ENCODE assay signal across 1 cellular context in the genomic region with DNA sequence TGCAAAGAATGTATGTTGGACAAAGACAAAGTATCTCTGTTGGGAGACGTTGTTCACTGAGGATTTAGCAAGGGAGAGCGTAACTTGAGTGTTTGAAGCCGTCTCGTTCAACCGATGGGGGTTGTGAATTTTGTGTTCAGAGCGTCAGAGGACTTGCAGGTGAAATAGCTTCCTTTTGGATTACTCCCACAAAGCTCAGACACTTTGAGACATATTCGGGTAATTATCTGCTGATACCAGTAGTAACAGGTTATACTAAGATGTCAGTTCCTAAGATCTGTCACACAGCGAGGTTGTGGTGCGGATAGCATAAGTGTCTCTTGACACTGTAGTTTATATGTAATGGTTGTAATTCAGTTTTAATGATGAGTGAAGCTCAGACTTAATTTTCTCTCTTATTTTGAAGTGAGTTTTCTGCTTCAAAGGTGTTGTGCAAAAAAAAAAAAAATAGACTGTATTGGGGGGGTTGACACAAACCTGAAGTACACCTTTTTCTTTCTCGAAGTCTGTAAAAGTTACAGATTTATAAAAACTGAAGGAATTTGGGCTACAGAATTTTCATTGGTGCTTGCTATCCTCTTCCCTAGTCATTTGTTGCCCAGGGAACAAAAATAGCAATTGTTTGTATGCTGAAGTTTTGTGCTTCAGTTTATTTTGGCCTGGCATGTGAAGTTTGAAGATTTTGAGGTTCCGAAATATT.
TF ChIP-seq lines count a peak whose summit lies in the region.

No MANE protein-coding gene starts in this region.

TF ChIP-seq in HepG2, 621 proteins besides CTCF, POLR2A, EP300 and RAD21 (continued from another document and continues in another):
- TF ChIP-seq, protein P1, sequence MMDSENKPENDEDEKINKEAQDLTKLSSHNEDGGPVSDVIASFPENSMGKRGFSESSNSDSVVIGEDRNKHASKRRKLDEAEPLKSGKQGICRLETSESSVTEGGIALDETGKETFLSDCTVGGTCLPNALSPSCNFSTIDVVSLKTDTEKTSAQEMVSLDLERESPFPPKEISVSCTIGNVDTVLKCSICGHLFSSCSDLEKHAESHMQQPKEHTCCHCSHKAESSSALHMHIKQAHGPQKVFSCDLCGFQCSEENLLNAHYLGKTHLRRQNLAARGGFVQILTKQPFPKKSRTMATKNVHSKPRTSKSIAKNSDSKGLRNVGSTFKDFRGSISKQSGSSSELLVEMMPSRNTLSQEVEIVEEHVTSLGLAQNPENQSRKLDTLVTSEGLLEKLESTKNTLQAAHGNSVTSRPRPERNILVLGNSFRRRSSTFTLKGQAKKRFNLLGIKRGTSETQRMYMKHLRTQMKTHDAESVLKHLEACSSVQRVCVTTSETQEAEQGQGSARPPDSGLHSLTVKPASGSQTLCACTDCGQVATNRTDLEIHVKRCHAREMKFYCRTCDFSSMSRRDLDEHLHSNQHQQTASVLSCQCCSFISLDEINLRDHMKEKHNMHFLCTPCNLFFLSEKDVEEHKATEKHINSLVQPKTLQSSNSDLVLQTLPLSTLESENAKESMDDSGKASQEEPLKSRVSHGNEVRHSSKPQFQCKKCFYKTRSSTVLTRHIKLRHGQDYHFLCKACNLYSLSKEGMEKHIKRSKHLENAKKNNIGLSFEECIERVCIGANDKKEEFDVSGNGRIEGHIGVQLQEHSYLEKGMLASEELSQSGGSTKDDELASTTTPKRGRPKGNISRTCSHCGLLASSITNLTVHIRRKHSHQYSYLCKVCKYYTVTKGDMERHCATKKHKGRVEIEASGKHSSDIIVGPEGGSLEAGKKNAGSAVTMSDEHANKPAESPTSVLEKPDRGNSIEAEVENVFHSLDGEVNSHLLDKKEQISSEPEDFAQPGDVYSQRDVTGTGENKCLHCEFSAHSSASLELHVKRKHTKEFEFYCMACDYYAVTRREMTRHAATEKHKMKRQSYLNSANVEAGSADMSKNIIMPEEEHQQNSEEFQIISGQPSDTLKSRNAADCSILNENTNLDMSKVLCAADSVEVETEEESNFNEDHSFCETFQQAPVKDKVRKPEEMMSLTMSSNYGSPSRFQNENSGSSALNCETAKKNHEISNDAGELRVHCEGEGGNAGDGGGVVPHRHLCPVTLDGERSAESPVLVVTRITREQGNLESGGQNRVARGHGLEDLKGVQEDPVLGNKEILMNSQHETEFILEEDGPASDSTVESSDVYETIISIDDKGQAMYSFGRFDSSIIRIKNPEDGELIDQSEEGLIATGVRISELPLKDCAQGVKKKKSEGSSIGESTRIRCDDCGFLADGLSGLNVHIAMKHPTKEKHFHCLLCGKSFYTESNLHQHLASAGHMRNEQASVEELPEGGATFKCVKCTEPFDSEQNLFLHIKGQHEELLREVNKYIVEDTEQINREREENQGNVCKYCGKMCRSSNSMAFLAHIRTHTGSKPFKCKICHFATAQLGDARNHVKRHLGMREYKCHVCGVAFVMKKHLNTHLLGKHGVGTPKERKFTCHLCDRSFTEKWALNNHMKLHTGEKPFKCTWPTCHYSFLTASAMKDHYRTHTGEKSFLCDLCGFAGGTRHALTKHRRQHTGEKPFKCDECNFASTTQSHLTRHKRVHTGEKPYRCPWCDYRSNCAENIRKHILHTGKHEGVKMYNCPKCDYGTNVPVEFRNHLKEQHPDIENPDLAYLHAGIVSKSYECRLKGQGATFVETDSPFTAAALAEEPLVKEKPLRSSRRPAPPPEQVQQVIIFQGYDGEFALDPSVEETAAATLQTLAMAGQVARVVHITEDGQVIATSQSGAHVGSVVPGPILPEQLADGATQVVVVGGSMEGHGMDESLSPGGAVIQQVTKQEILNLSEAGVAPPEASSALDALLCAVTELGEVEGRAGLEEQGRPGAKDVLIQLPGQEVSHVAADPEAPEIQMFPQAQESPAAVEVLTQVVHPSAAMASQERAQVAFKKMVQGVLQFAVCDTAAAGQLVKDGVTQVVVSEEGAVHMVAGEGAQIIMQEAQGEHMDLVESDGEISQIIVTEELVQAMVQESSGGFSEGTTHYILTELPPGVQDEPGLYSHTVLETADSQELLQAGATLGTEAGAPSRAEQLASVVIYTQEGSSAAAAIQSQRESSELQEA (CRISPR knock-in tag; IDR thresholded peaks at IDR 0.05; ENCODE audit: not compliant biosample characterization) = no peak
- TF ChIP-seq ZNF792 (CRISPR knock-in tag; IDR thresholded peaks at IDR 0.05) (no peak), YY1 (IDR thresholded peaks at IDR 0.05; ENCODE audit: insufficient read depth, insufficient replicate concordance, low read depth, low read length) (no peak), KDM1A (CRISPR knock-in tag; IDR thresholded peaks at IDR 0.05) (no peak), ZNF530 (CRISPR knock-in tag; IDR thresholded peaks at IDR 0.05; ENCODE audit: low read depth) (no peak), ZNF552 (CRISPR knock-in tag; IDR thresholded peaks at IDR 0.05; ENCODE audit: borderline replicate concordance) (no peak), AHR (CRISPR knock-in tag; IDR thresholded peaks at IDR 0.05) (no peak), TGIF2 (CRISPR knock-in tag; IDR thresholded peaks at IDR 0.05) (peak; percentile 55; the same call in 1 of the 2 replicates), ZNF264 (CRISPR knock-in tag; IDR thresholded peaks at IDR 0.05) (no peak), ZNF205 (CRISPR knock-in tag; IDR thresholded peaks at IDR 0.05) (no peak), ZNF225 (CRISPR knock-in tag; IDR thresholded peaks at IDR 0.05) (no peak), SP2 (CRISPR knock-in tag; IDR thresholded peaks at IDR 0.05) (no peak), SALL1 (CRISPR knock-in tag; IDR thresholded peaks at IDR 0.05) (no peak), EED (CRISPR knock-in tag; IDR thresholded peaks at IDR 0.05) (no peak), FOXC1 (CRISPR knock-in tag; IDR thresholded peaks at IDR 0.05; ENCODE audit: borderline replicate concordance) (no peak; the same call in 1 of the 2 replicates), NR2F1 (CRISPR knock-in tag; IDR thresholded peaks at IDR 0.05) (peak in 1 of 2 experiments; percentile 7; a peak in 1 of 4 replicates), ZNF468 (CRISPR knock-in tag; IDR thresholded peaks at IDR 0.05) (0 out of 2 replicates have a peak, but pooled peaks have one; percentile 12), MAF1 (CRISPR knock-in tag; IDR thresholded peaks at IDR 0.05; ENCODE audit: borderline replicate concordance) (no peak), XBP1 (CRISPR knock-in tag; IDR thresholded peaks at IDR 0.05) (no peak), ZNF614 (CRISPR knock-in tag; IDR thresholded peaks at IDR 0.05; ENCODE audit: borderline replicate concordance) (no peak), CCDC6 (CRISPR knock-in tag; IDR thresholded peaks at IDR 0.05) (no peak), ZSCAN21 (CRISPR knock-in tag; IDR thresholded peaks at IDR 0.05; ENCODE audit: borderline replicate concordance) (no peak), IRF2 (CRISPR knock-in tag; IDR thresholded peaks at IDR 0.05) (no peak), HDAC6 (IDR thresholded peaks at IDR 0.05; ENCODE audit: low read depth, low read length) (no peak), ZNF678 (CRISPR knock-in tag; IDR thresholded peaks at IDR 0.05) (no peak), KDM3A (CRISPR knock-in tag; IDR thresholded peaks at IDR 0.05; ENCODE audit: low read depth) (no peak), NPAS2 (CRISPR knock-in tag; IDR thresholded peaks at IDR 0.05; ENCODE audit: borderline replicate concordance) (0 out of 2 replicates have a peak, but pooled peaks have one; percentile 9)
- TF ChIP-seq, protein P2, sequence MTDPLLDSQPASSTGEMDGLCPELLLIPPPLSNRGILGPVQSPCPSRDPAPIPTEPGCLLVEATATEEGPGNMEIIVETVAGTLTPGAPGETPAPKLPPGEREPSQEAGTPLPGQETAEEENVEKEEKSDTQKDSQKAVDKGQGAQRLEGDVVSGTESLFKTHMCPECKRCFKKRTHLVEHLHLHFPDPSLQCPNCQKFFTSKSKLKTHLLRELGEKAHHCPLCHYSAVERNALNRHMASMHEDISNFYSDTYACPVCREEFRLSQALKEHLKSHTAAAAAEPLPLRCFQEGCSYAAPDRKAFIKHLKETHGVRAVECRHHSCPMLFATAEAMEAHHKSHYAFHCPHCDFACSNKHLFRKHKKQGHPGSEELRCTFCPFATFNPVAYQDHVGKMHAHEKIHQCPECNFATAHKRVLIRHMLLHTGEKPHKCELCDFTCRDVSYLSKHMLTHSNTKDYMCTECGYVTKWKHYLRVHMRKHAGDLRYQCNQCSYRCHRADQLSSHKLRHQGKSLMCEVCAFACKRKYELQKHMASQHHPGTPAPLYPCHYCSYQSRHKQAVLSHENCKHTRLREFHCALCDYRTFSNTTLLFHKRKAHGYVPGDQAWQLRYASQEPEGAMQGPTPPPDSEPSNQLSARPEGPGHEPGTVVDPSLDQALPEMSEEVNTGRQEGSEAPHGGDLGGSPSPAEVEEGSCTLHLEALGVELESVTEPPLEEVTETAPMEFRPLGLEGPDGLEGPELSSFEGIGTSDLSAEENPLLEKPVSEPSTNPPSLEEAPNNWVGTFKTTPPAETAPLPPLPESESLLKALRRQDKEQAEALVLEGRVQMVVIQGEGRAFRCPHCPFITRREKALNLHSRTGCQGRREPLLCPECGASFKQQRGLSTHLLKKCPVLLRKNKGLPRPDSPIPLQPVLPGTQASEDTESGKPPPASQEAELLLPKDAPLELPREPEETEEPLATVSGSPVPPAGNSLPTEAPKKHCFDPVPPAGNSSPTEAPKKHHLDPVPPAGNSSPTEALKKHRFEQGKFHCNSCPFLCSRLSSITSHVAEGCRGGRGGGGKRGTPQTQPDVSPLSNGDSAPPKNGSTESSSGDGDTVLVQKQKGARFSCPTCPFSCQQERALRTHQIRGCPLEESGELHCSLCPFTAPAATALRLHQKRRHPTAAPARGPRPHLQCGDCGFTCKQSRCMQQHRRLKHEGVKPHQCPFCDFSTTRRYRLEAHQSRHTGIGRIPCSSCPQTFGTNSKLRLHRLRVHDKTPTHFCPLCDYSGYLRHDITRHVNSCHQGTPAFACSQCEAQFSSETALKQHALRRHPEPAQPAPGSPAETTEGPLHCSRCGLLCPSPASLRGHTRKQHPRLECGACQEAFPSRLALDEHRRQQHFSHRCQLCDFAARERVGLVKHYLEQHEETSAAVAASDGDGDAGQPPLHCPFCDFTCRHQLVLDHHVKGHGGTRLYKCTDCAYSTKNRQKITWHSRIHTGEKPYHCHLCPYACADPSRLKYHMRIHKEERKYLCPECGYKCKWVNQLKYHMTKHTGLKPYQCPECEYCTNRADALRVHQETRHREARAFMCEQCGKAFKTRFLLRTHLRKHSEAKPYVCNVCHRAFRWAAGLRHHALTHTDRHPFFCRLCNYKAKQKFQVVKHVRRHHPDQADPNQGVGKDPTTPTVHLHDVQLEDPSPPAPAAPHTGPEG (CRISPR knock-in tag; IDR thresholded peaks at IDR 0.05) = no peak
- TF ChIP-seq, protein P3, sequence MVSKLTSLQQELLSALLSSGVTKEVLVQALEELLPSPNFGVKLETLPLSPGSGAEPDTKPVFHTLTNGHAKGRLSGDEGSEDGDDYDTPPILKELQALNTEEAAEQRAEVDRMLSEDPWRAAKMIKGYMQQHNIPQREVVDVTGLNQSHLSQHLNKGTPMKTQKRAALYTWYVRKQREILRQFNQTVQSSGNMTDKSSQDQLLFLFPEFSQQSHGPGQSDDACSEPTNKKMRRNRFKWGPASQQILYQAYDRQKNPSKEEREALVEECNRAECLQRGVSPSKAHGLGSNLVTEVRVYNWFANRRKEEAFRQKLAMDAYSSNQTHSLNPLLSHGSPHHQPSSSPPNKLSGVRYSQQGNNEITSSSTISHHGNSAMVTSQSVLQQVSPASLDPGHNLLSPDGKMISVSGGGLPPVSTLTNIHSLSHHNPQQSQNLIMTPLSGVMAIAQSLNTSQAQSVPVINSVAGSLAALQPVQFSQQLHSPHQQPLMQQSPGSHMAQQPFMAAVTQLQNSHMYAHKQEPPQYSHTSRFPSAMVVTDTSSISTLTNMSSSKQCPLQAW (CRISPR knock-in tag; IDR thresholded peaks at IDR 0.05) = no peak
- TF ChIP-seq, protein P4, sequence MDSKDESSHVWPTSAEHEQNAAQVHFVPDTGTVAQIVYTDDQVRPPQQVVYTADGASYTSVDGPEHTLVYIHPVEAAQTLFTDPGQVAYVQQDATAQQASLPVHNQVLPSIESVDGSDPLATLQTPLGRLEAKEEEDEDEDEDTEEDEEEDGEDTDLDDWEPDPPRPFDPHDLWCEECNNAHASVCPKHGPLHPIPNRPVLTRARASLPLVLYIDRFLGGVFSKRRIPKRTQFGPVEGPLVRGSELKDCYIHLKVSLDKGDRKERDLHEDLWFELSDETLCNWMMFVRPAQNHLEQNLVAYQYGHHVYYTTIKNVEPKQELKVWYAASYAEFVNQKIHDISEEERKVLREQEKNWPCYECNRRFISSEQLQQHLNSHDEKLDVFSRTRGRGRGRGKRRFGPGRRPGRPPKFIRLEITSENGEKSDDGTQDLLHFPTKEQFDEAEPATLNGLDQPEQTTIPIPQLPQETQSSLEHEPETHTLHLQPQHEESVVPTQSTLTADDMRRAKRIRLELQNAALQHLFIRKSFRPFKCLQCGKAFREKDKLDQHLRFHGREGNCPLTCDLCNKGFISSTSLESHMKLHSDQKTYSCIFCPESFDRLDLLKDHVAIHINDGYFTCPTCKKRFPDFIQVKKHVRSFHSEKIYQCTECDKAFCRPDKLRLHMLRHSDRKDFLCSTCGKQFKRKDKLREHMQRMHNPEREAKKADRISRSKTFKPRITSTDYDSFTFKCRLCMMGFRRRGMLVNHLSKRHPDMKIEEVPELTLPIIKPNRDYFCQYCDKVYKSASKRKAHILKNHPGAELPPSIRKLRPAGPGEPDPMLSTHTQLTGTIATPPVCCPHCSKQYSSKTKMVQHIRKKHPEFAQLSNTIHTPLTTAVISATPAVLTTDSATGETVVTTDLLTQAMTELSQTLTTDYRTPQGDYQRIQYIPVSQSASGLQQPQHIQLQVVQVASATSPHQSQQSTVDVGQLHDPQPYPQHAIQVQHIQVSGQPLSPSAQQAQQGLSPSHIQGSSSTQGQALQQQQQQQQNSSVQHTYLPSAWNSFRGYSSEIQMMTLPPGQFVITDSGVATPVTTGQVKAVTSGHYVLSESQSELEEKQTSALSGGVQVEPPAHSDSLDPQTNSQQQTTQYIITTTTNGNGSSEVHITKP (CRISPR knock-in tag; IDR thresholded peaks at IDR 0.05; ENCODE audit: low read depth) = no peak
- TF ChIP-seq, protein P5, sequence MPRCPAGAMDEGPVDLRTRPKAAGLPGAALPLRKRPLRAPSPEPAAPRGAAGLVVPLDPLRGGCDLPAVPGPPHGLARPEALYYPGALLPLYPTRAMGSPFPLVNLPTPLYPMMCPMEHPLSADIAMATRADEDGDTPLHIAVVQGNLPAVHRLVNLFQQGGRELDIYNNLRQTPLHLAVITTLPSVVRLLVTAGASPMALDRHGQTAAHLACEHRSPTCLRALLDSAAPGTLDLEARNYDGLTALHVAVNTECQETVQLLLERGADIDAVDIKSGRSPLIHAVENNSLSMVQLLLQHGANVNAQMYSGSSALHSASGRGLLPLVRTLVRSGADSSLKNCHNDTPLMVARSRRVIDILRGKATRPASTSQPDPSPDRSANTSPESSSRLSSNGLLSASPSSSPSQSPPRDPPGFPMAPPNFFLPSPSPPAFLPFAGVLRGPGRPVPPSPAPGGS (CRISPR knock-in tag; IDR thresholded peaks at IDR 0.05) = no peak
- TF ChIP-seq, protein P6, sequence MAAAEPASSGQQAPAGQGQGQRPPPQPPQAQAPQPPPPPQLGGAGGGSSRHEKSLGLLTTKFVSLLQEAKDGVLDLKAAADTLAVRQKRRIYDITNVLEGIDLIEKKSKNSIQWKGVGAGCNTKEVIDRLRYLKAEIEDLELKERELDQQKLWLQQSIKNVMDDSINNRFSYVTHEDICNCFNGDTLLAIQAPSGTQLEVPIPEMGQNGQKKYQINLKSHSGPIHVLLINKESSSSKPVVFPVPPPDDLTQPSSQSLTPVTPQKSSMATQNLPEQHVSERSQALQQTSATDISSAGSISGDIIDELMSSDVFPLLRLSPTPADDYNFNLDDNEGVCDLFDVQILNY (CRISPR knock-in tag; conservative IDR thresholded peaks at IDR 0.05) = no peak
- TF ChIP-seq, protein P7, sequence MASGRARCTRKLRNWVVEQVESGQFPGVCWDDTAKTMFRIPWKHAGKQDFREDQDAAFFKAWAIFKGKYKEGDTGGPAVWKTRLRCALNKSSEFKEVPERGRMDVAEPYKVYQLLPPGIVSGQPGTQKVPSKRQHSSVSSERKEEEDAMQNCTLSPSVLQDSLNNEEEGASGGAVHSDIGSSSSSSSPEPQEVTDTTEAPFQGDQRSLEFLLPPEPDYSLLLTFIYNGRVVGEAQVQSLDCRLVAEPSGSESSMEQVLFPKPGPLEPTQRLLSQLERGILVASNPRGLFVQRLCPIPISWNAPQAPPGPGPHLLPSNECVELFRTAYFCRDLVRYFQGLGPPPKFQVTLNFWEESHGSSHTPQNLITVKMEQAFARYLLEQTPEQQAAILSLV (CRISPR knock-in tag; IDR thresholded peaks at IDR 0.05; ENCODE audit: borderline replicate concordance) = no peak
